Comparison of ENCODE assay signal across 27 cellular contexts in the genomic region with DNA sequence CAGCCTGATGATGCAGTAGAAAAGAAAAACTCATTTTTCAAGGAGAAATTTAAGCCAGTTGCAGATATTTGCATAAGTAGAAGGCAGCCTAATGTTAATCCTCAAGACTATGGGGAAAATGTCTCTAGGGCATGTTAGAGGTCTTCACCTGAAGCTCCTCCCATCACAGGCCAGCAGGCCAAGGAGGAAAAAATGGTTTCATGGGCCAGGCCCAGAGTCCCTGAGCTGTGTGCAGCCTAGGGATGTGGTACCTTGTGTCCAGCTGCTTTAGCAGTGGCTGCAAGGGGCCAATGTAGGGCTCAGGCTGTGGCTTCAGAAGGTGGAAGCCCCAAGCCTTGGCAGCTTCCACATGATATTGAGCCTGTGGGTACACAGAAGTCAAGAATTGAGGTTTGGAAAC.
"Had no signal": no experiment of that assay in that cellular context is flagged by ENCODE, and none has a peak within 500 bp of the region (broad histone marks: within the 10 kb centered on the region; RNA-seq: fewer than 3 reads in every experiment).

No MANE protein-coding gene starts in this region.

- H3K27ac ChIP-seq: colonic mucosa, coronary artery, dorsolateral prefrontal cortex, epithelial cell of prostate, esophagus muscularis mucosa, esophagus squamous epithelium, foreskin keratinocyte, gastrocnemius medialis, gastroesophageal sphincter, heart left ventricle, heart right ventricle had no signal

- H3K36me3 ChIP-seq: colonic mucosa, esophagus muscularis mucosa, esophagus squamous epithelium, gastrocnemius medialis, gastroesophageal sphincter, heart left ventricle, heart right ventricle had no signal

- FAIRE-seq: colon, endometrium, endothelial cell of umbilical vein had no signal

- H3K4me1 ChIP-seq: colonic mucosa, esophagus muscularis mucosa, esophagus squamous epithelium, foreskin keratinocyte, gastrocnemius medialis, gastroesophageal sphincter, heart left ventricle, heart right ventricle had no signal

- H3K27me3 ChIP-seq: colonic mucosa, dorsolateral prefrontal cortex, esophagus muscularis mucosa, esophagus squamous epithelium, foreskin keratinocyte, gastrocnemius medialis, gastroesophageal sphincter, heart left ventricle, heart right ventricle had no signal

- DNase-seq: colonic mucosa; cortex of kidney; dermis blood vessel endothelial cell; dorsolateral prefrontal cortex; effector CD4-positive, alpha-beta T cell; effector CD8-positive, alpha-beta T cell; effector memory CD4-positive, alpha-beta T cell; effector memory CD8-positive, alpha-beta T cell; endodermal cell; erythroblast; esophagus squamous epithelium; foreskin fibroblast; foreskin keratinocyte; foreskin melanocyte; gastrocnemius medialis; glutamatergic neuron; head of caudate nucleus; heart left ventricle; heart right ventricle had no signal

- H3K9me3 ChIP-seq: colonic mucosa, esophagus muscularis mucosa, gastrocnemius medialis, gastroesophageal sphincter had no signal

- H3K4me3 ChIP-seq: colonic mucosa, coronary artery, dorsolateral prefrontal cortex, esophagus muscularis mucosa, esophagus squamous epithelium, gastrocnemius medialis, gastroesophageal sphincter, heart left ventricle, heart right ventricle had no signal

- ATAC-seq: effector memory CD8-positive, alpha-beta T cell; esophagus mucosa; foreskin keratinocyte; gastrocnemius medialis; gastroesophageal sphincter; heart left ventricle; heart right ventricle had no signal
